17 cellular contexts compared by ENCODE assay signal in the genomic region with DNA sequence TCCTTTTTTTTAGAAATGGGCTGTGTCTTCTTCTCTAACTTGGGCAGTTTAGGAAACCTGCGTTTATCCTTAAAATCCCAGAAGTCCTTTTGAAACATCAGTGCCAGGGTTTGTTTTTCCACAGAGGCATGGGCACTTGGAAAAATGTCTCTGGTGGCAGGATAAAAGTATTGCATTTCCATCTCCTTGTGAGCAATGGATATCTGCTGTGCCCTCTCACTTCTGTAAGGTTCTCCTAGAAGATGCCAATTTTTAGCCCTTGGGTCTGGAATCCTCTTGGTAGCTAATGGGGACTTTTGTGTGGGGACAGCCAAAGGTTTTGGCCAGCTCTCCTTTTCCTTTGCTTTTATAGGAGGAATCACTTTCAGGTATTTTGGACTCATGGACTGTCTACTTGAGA. TPM values are rescaled to one million over a fixed set of nuclear protein-coding genes. Genes with fewer than 3 reads are reported as not detected.
DNase-seq lines count a peak whose midpoint lies in the region; ATAC-seq and TF ChIP-seq lines count a peak whose summit lies in the region.
"Had no signal": no experiment of that assay in that cellular context is flagged by ENCODE, and none has a peak within 500 bp of the region (broad histone marks: within the 10 kb centered on the region; RNA-seq: fewer than 3 reads in every experiment).

No MANE protein-coding gene starts in this region.

- no peaks in the 10 kb centered on the region for H3K9me2 ChIP-seq in PC-9 (ENCODE audit: insufficient read depth)

- H3K4me1 Mint-ChIP-seq in chondrocyte (ENCODE audit: low read depth), result no peaks in the 10 kb centered on the region
- H3K4me1 Mint-ChIP-seq: CD4-positive, CD25-positive, alpha-beta regulatory T cell; IgD-negative memory B cell had no signal

- ATAC-seq in HG02678 (IDR thresholded peaks at IDR 0.05; ENCODE audit: unreplicated experiment), result no peak

- peaks cover 2% of the 10 kb centered on the region for H3K27me3 Mint-ChIP-seq in chondrocyte (ENCODE audit: low read depth)
- H3K27me3 Mint-ChIP-seq: CD4-positive, CD25-positive, alpha-beta regulatory T cell; IgD-negative memory B cell had no signal

- TF ChIP-seq CTCF in PC-9 (conservative IDR thresholded peaks at IDR 0.05) (0 out of 2 replicates have a peak, but pooled peaks have one; percentile 18), chondrocyte (IDR thresholded peaks at IDR 0.05) (peak; percentile 22), retinal pigment epithelial cell (conservative IDR thresholded peaks at IDR 0.05; ENCODE audit: low read depth, low read length) (peak; percentile 6), esophagus squamous epithelium (IDR thresholded peaks at IDR 0.05) (no peak)

- POLR2A ChIA-PET in PC-9 (lab: Charles Lee; ENCODE audit: unreplicated experiment), result no interaction called here

- H3K4me3 Mint-ChIP-seq in chondrocyte (ENCODE audit: unreplicated experiment), result no peak overlapping the region
- H3K4me3 Mint-ChIP-seq: CD4-positive, CD25-positive, alpha-beta regulatory T cell; IgD-negative memory B cell had no signal

- H3K4me2 ChIP-seq in PC-9, result no peak overlapping the region
- H3K4me2 ChIP-seq: BLaER1 treated with 17β-estradiol and CSF1 and Interleukin-3, amounts not matched to agents 10 nM and 100 nM had no signal

- H2AFZ ChIP-seq in PC-9, result no peak overlapping the region

- no peak overlapping the region for H3K4me3 ChIP-seq in PC-9
- H3K4me3 ChIP-seq in retinal pigment epithelial cell (ENCODE audit: low read length), result no peak overlapping the region
- no peak overlapping the region for H3K4me3 ChIP-seq in esophagus squamous epithelium
- H3K4me3 ChIP-seq: BLaER1 treated with 17β-estradiol and CSF1 and Interleukin-3, amounts not matched to agents 10 nM and 100 nM; HAP-1 had no signal

- peaks cover 3% of the 10 kb centered on the region for H3K36me3 Mint-ChIP-seq in chondrocyte (ENCODE audit: low read depth)
- H3K36me3 Mint-ChIP-seq: CD4-positive, CD25-positive, alpha-beta regulatory T cell; IgD-negative memory B cell had no signal

- H3K27ac Mint-ChIP-seq in chondrocyte (ENCODE audit: unreplicated experiment), result no peak overlapping the region
- H3K27ac Mint-ChIP-seq: CD4-positive, CD25-positive, alpha-beta regulatory T cell; IgD-negative memory B cell had no signal

- no peak overlapping the region for H3K27ac ChIP-seq in PC-9
- H3K27ac ChIP-seq in esophagus squamous epithelium, result no peak overlapping the region
- H3K27ac ChIP-seq: 22Rv1; BLaER1 treated with 17β-estradiol and CSF1 and Interleukin-3, amounts not matched to agents 10 nM and 100 nM had no signal

- H4K20me1 ChIP-seq in PC-9 (ENCODE audit: insufficient read depth), result no peaks in the 10 kb centered on the region
- H4K20me1 ChIP-seq: BLaER1 treated with 17β-estradiol and CSF1 and Interleukin-3, amounts not matched to agents 10 nM and 100 nM had no signal

- peaks cover 18% of the 10 kb centered on the region for H3K9me3 Mint-ChIP-seq in chondrocyte (ENCODE audit: low read depth)

- CTCF ChIA-PET in PC-9 (lab: Charles Lee), result no interaction called here

- no peak for TF ChIP-seq POLR2A in esophagus squamous epithelium (IDR thresholded peaks at IDR 0.05)

- no TSS peak for BruUV-seq in PC-9 (replicated peaks; lab: Mats Ljungman, UMichigan)

- no peaks in the 10 kb centered on the region for H3F3A ChIP-seq in PC-9 (ENCODE audit: insufficient read depth, low read depth)

- intact Hi-C loops in PC-9 (cut with micrococcal nuclease; ENCODE audit: unreplicated experiment) (no loop called here), esophagus squamous epithelium (cut with DNase I) (no loop called here)

- 80 to 93% methylated on average over 1 of the region's 1 CpG for WGBS in esophagus squamous epithelium, 2 donors

- no peaks in the 10 kb centered on the region for H3K36me3 ChIP-seq in PC-9 (ENCODE audit: low read depth)
- no peaks in the 10 kb centered on the region for H3K36me3 ChIP-seq in esophagus squamous epithelium
- H3K36me3 ChIP-seq: BLaER1 treated with 17β-estradiol and CSF1 and Interleukin-3, amounts not matched to agents 10 nM and 100 nM; HAP-1 had no signal

- peak; percentile 23 for DNase-seq in DMS 273 (lab: John Stamatoyannopoulos, UW; ENCODE audit: unreplicated experiment)
- DNase-seq in DMS 273 treated with DMSO at 0.1 percent for 48 hours (lab: John Stamatoyannopoulos, UW), result no peak
- no peak for DNase-seq in PC-9
- DNase-seq in chondrocyte (ENCODE audit: low spot score), result no peak
- DNase-seq in retinal pigment epithelial cell (ENCODE audit: low read depth), result no peak
- no peak for DNase-seq in HT-29 (ENCODE audit: low spot score)
- no peak for DNase-seq in esophagus squamous epithelium (lab: John Stamatoyannopoulos, UW)
- DNase-seq: AML-193; CD4-positive, CD25-positive, alpha-beta regulatory T cell; DND-41; GDM1; GOT3 had no signal

- H3K27me3 ChIP-seq in PC-9 (ENCODE audit: insufficient read depth, low read depth), result peaks cover 58% of the 10 kb centered on the region
- H3K27me3 ChIP-seq in esophagus squamous epithelium, result peaks cover 0 to 8% (median 0%) of the 10 kb centered on the region in 4 donors
- H3K27me3 ChIP-seq: BLaER1 treated with 17β-estradiol and CSF1 and Interleukin-3, amounts not matched to agents 10 nM and 100 nM had no signal

- H3K4me1 ChIP-seq in PC-9 (replicated peaks; ENCODE audit: insufficient read depth) (no peaks in the 10 kb centered on the region), esophagus squamous epithelium (no peaks in the 10 kb centered on the region)
- H3K4me1 ChIP-seq: HAP-1 had no signal

- no peaks in the 10 kb centered on the region for H3K79me2 ChIP-seq in PC-9 (ENCODE audit: low read depth)

- peaks cover 7% of the 10 kb centered on the region for H3K9me3 ChIP-seq in PC-9 (ENCODE audit: insufficient read depth, low read depth)
- peaks cover 0 to 18% (median 4%) of the 10 kb centered on the region in 3 donors for H3K9me3 ChIP-seq in esophagus squamous epithelium

RNA-seq across cellular contexts. Expression of gene WDR87, which starts 21.0 kb away (rescaled TPM):
- total RNA-seq in PC-9 (2021), result not detected in 2 replicates
- total RNA-seq in chondrocyte, result not detected in 3 replicates
- not detected in 2 replicates for total RNA-seq in HT-29 (2014; rRNA removed; shearing (Covaris generic))
- not detected for total RNA-seq in esophagus squamous epithelium
- total RNA-seq: CD4-positive, CD25-positive, alpha-beta regulatory T cell had no signal

RNA-seq across cellular contexts. Expression of gene SIPA1L3, which starts 21.6 kb away (rescaled TPM):
- total RNA-seq in PC-9 (2021) (53.4 and 55.2 TPM in 2 replicates), chondrocyte (17.5 to 23.8 TPM (median 22.7 TPM) in 3 replicates), esophagus squamous epithelium (10 to 100 TPM; 11.1 to 25.3 (median 14.5) TPM)
- total RNA-seq in HT-29 (2014; rRNA removed; shearing (Covaris generic)), result 86.4 and 98.5 TPM in 2 replicates

Comparison
In these comparisons a context has a peak if more than half of its experiments do, and no peak if none do; other contexts are left out.
1. CTCF ChIP-seq: peak in PC-9 (single experiment), chondrocyte (single experiment) and retinal pigment epithelial cell (single experiment); none in esophagus squamous epithelium (0 of 6).